ENCODE assay signal across 8 cellular contexts in the genomic region with DNA sequence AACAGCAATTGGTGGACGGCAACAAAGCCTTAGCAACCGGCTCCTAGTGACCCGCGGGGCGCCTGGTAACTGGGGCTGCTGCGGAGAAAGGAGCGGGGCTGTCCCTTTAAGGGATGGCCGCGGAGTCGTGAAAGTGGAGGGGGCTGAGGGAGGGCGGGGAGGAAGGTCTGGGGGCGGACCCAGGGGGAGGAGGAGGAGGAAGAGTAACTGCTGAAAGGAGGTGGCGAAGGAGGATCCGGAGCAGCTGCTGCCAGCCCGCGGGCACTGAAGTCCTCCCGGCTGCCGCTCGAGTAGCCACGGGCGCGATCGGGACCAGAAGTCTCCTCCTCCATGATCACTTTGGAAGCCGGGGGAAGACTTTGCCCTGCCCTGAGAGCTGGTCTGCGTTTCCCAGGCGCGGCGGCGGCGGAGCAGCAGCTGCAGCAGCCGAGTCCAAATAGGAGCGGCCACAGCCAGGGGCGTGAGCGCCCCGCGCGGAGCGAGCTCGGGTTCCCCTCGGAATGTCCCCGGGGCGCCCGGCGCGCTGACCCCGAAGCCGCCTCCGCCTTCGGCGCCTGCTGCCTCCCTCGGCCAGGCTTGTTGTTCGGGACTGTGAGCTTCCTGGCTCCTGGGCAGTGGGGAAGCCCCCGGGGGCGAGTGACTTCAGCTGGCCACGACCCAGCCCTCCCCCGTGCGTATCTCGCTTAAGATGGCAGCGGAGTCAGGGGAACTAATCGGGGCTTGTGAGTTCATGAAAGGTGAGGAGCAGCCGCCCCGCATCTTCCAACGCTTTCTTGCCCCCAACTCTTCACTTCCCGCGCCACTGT. TPM values are rescaled to one million over a fixed set of nuclear protein-coding genes. Genes with fewer than 3 reads are reported as not detected.
A peak's percentile ranks its signal among the peaks of the same experiment; 100 is the strongest.
DNase-seq lines count a peak whose midpoint lies in the region; ATAC-seq and TF ChIP-seq lines count a peak whose summit lies in the region.

A gene with protein sequence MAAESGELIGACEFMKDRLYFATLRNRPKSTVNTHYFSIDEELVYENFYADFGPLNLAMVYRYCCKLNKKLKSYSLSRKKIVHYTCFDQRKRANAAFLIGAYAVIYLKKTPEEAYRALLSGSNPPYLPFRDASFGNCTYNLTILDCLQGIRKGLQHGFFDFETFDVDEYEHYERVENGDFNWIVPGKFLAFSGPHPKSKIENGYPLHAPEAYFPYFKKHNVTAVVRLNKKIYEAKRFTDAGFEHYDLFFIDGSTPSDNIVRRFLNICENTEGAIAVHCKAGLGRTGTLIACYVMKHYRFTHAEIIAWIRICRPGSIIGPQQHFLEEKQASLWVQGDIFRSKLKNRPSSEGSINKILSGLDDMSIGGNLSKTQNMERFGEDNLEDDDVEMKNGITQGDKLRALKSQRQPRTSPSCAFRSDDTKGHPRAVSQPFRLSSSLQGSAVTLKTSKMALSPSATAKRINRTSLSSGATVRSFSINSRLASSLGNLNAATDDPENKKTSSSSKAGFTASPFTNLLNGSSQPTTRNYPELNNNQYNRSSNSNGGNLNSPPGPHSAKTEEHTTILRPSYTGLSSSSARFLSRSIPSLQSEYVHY (plus strand): TSS at position 240 of the 806 bp plus-strand sequence. CDS start 449 bp downstream, at position 689.

- POLR2A ChIA-PET in GM10248 (lab: Yijun Ruan, JAX) = interaction anchor here (0.7 to 1.6 kb wide), 3 partner anchors 9 to 25 kb away, joined by 3 to 6 read pairs (median 4); no protein-coding TSS in a partner anchor

- H3K4me3 ChIP-seq in ovary = peak within 1 kb of the TSS; percentile 90
- H3K4me3 ChIP-seq in thyroid gland (replicated peaks in 1 of 3) = peak within 1 kb of the TSS; percentile 85 to 87 (median 86)

- peak; percentile 53 for ATAC-seq in HG02588 (IDR thresholded peaks at IDR 0.05; ENCODE audit: unreplicated experiment)

- peak; percentile 94 for DNase-seq in GM10248 (ENCODE audit: extremely low spot score)
- DNase-seq in NCI-H1092 (lab: John Stamatoyannopoulos, UW) = peak; percentile 72
- peak; percentile 97 for DNase-seq in SKM-1 (lab: John Stamatoyannopoulos, UW; ENCODE audit: unreplicated experiment)
- peak; percentile 68 to 94 (median 86) for DNase-seq in head of caudate nucleus
- peak; percentile 86 to 91 (median 89) for DNase-seq in ovary
- DNase-seq in thyroid gland = peak; percentile 95

- H3K4me1 ChIP-seq in ovary (ENCODE audit: insufficient read depth) = peaks cover 3% of the 10 kb centered on the region
- H3K4me1 ChIP-seq in thyroid gland = peaks cover 16 to 18% of the 10 kb centered on the region in 2 donors

- H3K9me3 ChIP-seq in ovary = no peaks in the 10 kb centered on the region
- no peaks in the 10 kb centered on the region for H3K9me3 ChIP-seq in thyroid gland

- CTCF ChIA-PET in GM10248 (lab: Yijun Ruan, JAX) = interaction anchor here (0.7 to 3.1 kb wide), 13 partner anchors 10 to 199 kb away, joined by 3 to 15 read pairs (median 5); a partner anchor contains a TSS

- peak within 1 kb of the TSS; percentile 99 for H3K4me3 Mint-ChIP-seq in activated naive CD8-positive, alpha-beta T cell

- H3K27me3 Mint-ChIP-seq in activated naive CD8-positive, alpha-beta T cell = no peaks in the 10 kb centered on the region

- H3K27me3 ChIP-seq in ovary = no peaks in the 10 kb centered on the region
- no peaks in the 10 kb centered on the region for H3K27me3 ChIP-seq in thyroid gland

- peaks cover 2% of the 10 kb centered on the region for H3K36me3 Mint-ChIP-seq in activated naive CD8-positive, alpha-beta T cell

- TF ChIP-seq EP300 in ovary (IDR thresholded peaks at IDR 0.05) = no peak

- H3K4me1 Mint-ChIP-seq in activated naive CD8-positive, alpha-beta T cell (ENCODE audit: low read depth) = peaks cover 39% of the 10 kb centered on the region

- H3K27ac ChIP-seq in ovary = peak within 1 kb of the TSS; percentile 37 to 69
- peak within 1 kb of the TSS; percentile 14 to 89 (median 70) for H3K27ac ChIP-seq in thyroid gland

- no peaks in the 10 kb centered on the region for H3K9me3 Mint-ChIP-seq in activated naive CD8-positive, alpha-beta T cell (ENCODE audit: low read depth)

- TF ChIP-seq POLR2A in ovary (IDR thresholded peaks at IDR 0.05) = peak; percentile 40
- peak; percentile 53 to 97 for TF ChIP-seq POLR2A in thyroid gland (IDR thresholded peaks at IDR 0.05)

- H3K27ac Mint-ChIP-seq in activated naive CD8-positive, alpha-beta T cell = peak within 1 kb of the TSS; percentile 99

- intact Hi-C loops in head of caudate nucleus (cut with DNase I) (loop anchor here (5.0 kb wide), 2 partner anchors 85 to 100 kb away; a partner anchor contains a TSS), ovary (cut with DNase I) (loop anchor here in 1 of 4 donors (10.0 kb wide), 1 partner anchor 102 kb away; no protein-coding TSS in a partner anchor), thyroid gland (cut with DNase I) (loop anchor here (5.0 kb wide), 1 partner anchor 85 kb away; a partner anchor contains a TSS)

- no peaks in the 10 kb centered on the region for H3K36me3 ChIP-seq in ovary
- no peaks in the 10 kb centered on the region for H3K36me3 ChIP-seq in thyroid gland

- WGBS in ovary, 3 donors = 0 to 1% (median 0%) methylated on average over 21 to 65 of the region's 65 CpGs
- 1% methylated on average over 34 to 38 of the region's 65 CpGs for WGBS in thyroid gland, 2 donors

- TF ChIP-seq CTCF in GM10248 (IDR thresholded peaks at IDR 0.05; ENCODE audit: control extremely low read depth, extremely low read depth, low read depth, missing control alignments) = no peak
- TF ChIP-seq CTCF in ovary (IDR thresholded peaks at IDR 0.05) = no peak
- peak in 1 of 6 experiments; percentile 6 for TF ChIP-seq CTCF in thyroid gland (IDR thresholded peaks at IDR 0.05)

RNA-seq across cellular contexts. Expression of the gene that starts here (rescaled TPM):
- 10 to 100 TPM in 4 of 7 donors, 1 to 10 TPM in 3; 6.9 to 47.4 (median 10.1) TPM for total RNA-seq in ovary
- polyA plus RNA-seq in ovary = 1 to 10 TPM; 4.6 to 5.9 TPM
- total RNA-seq in thyroid gland = 10 to 100 TPM; 17.1 to 32.8 (median 28.0) TPM

Comparison
In these comparisons a context has a peak if more than half of its experiments do, and no peak if none do; other contexts are left out.
1. Peak in every context shown above with its lines: DNase-seq, ATAC-seq, H3K4me3 ChIP-seq and H3K27ac ChIP-seq.